Comparison of ENCODE assay signal across 1 cellular context in genomic region chr1:62687903-62688686, GRCh38.
TF ChIP-seq lines count a peak whose summit lies in the region.

Gene DOCK7, minus strand, starts transcription at chr1:62688386. Its CDS starts 122 bp downstream, at chr1:62688264.

TF ChIP-seq in SK-N-SH, 30 proteins besides CTCF, POLR2A, EP300 and RAD21 (continued from another document):
- no peak for TF ChIP-seq ZBTB33 (IDR thresholded peaks at IDR 0.05; ENCODE audit: borderline replicate concordance, low read depth)
- peak; percentile 14; the same call in 1 of the 2 replicates for TF ChIP-seq REST (IDR thresholded peaks at IDR 0.05; ENCODE audit: low read depth, low read length)
- TF ChIP-seq NRF1 (IDR thresholded peaks at IDR 0.05; ENCODE audit: low read depth, low read length): no peak
- TF ChIP-seq PBX3 (IDR thresholded peaks at IDR 0.05): peak; percentile 52; the same call in 1 of the 2 replicates
- TF ChIP-seq SMC3 (IDR thresholded peaks at IDR 0.05; ENCODE audit: low read depth, low read length): peak; percentile 19; the same call in 1 of the 2 replicates
- TF ChIP-seq RXRA (IDR thresholded peaks at IDR 0.05; ENCODE audit: borderline replicate concordance, low read depth): no peak
- TF ChIP-seq JUND (IDR thresholded peaks at IDR 0.05): no peak
- TF ChIP-seq FOXM1 (IDR thresholded peaks at IDR 0.05; ENCODE audit: low read depth): no peak
- TF ChIP-seq MEF2A (IDR thresholded peaks at IDR 0.05; ENCODE audit: borderline replicate concordance, low read depth): no peak
- peak; percentile 46; the same call in 1 of the 2 replicates for TF ChIP-seq MAX (IDR thresholded peaks at IDR 0.05; ENCODE audit: low read depth)
- TF ChIP-seq EZH2phosphoT487 (IDR thresholded peaks at IDR 0.05; ENCODE audit: borderline replicate concordance, low read depth): no peak
TF ChIP-seq in SK-N-SH: peak in this region for 12.
